ENCODE assay signal across 12 cellular contexts in the genomic region with DNA sequence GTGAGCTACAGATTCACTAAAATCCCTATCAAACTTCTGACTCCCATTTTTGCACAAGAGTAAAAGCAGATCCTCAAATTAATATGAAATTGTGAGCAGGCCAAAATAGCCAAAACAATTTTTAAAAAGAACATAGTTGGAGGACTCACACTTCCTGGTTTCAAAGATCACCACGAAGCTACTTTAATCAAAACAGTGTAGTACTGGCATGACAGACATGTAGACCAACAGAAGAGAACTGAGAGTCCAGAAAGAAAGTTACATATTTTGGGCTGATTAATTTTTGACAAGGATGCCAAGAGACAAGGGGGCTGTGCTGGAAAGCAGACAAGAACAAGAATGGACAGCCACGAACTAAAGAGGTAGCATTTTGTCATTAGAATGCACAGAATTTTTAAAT. TPM values are rescaled to one million over a fixed set of nuclear protein-coding genes. Genes with fewer than 3 reads are reported as not detected.
DNase-seq lines count a peak whose midpoint lies in the region; ATAC-seq, FAIRE-seq and TF ChIP-seq lines count a peak whose summit lies in the region.
"Had no signal": no experiment of that assay in that cellular context is flagged by ENCODE, and none has a peak within 500 bp of the region (broad histone marks: within the 10 kb centered on the region; RNA-seq: fewer than 3 reads in every experiment).

No MANE protein-coding gene starts in this region.

- peak overlapping the region; percentile 39 for H3K4me3 Mint-ChIP-seq in activated B cell treated with CpG ODN at 0.5 μM for 24 hours
- H3K4me3 Mint-ChIP-seq in naive thymus-derived CD4-positive, alpha-beta T cell, result peak overlapping the region in 8 of 10 donors; percentile 8 to 65 (median 40)

- POLR2A ChIA-PET in activated B cell treated with CpG ODN at 0.5 μM for 24 hours (lab: Charles Lee) (interaction anchor here (0.8 to 1.5 kb wide), 3 partner anchors 10 to 249 kb away, joined by 3 to 5 read pairs (median 5); a partner anchor contains a TSS), RWPE1 (lab: Yijun Ruan, JAX; ENCODE audit: low non-redundant PET) (no interaction called here)
- POLR2A ChIA-PET in naive thymus-derived CD4-positive, alpha-beta T cell (lab: Charles Lee), result interaction anchor here (1.1 kb wide), 1 partner anchor 14 kb away, joined by 4 read pairs; a partner anchor contains a TSS

- TF ChIP-seq CTCF in activated B cell treated with CpG ODN at 0.5 μM for 24 hours (IDR thresholded peaks at IDR 0.05), result no peak
- no peak for TF ChIP-seq CTCF in kidney (IDR thresholded peaks at IDR 0.05; ENCODE audit: borderline replicate concordance, extremely low read depth, insufficient read depth)
- TF ChIP-seq CTCF in RWPE1 (conservative IDR thresholded peaks at IDR 0.05; ENCODE audit: low read depth), result no peak

- H3K9me3 ChIP-seq in naive thymus-derived CD4-positive, alpha-beta T cell (ENCODE audit: control insufficient read depth in 2 of 3, low read length in 3 of 3), result no peaks in the 10 kb centered on the region
- H3K9me3 ChIP-seq in kidney (ENCODE audit: control insufficient read depth in 1 of 2, low read length in 2 of 2), result no peaks in the 10 kb centered on the region

- intact Hi-C loops in activated B cell treated with CpG ODN at 0.5 μM for 24 hours (cut with micrococcal nuclease), result loop anchor here (1.0 kb wide), 1 partner anchor 14 kb away; a partner anchor contains a TSS
- intact Hi-C loops in naive thymus-derived CD4-positive, alpha-beta T cell (cut with micrococcal nuclease), result no loop called here
- intact Hi-C loops in kidney (cut with DNase I), result no loop called here

- peak overlapping the region; percentile 48 for H3K27ac Mint-ChIP-seq in activated B cell treated with CpG ODN at 0.5 μM for 24 hours
- peak overlapping the region in 4 of 9 donors; percentile 3 to 40 (median 9) for H3K27ac Mint-ChIP-seq in naive thymus-derived CD4-positive, alpha-beta T cell

- H3K4me1 Mint-ChIP-seq in activated B cell treated with CpG ODN at 0.5 μM for 24 hours, result peaks cover 77% of the 10 kb centered on the region
- H3K4me1 Mint-ChIP-seq in naive thymus-derived CD4-positive, alpha-beta T cell, result peaks cover 22 to 96% (median 83%) of the 10 kb centered on the region in 7 donors

- H3K9ac ChIP-seq in kidney (ENCODE audit: low read length in 2 of 2), result no peak overlapping the region

- no peaks in the 10 kb centered on the region for H3K36me3 Mint-ChIP-seq in activated B cell treated with CpG ODN at 0.5 μM for 24 hours (ENCODE audit: low read depth)
- H3K36me3 Mint-ChIP-seq in naive thymus-derived CD4-positive, alpha-beta T cell, result peaks cover 0 to 6% (median 0%) of the 10 kb centered on the region in 5 donors

- CTCF ChIA-PET in activated B cell treated with CpG ODN at 0.5 μM for 24 hours (lab: Charles Lee), result interaction anchor here (1.4 to 4.6 kb wide), 2 partner anchors 12 to 24 kb away, joined by 5 to 23 read pairs; no protein-coding TSS in a partner anchor
- CTCF ChIA-PET in naive thymus-derived CD4-positive, alpha-beta T cell (lab: Charles Lee), result no interaction called here
- CTCF ChIA-PET in RWPE1 (lab: Yijun Ruan, JAX), result interaction anchor here (1.0 kb wide), 1 partner anchor 25 kb away, joined by 4 read pairs; no protein-coding TSS in a partner anchor

- no peaks in the 10 kb centered on the region for H3K9me3 Mint-ChIP-seq in activated B cell treated with CpG ODN at 0.5 μM for 24 hours
- no peaks in the 10 kb centered on the region for H3K9me3 Mint-ChIP-seq in naive thymus-derived CD4-positive, alpha-beta T cell

- no peaks in the 10 kb centered on the region for H3K36me3 ChIP-seq in naive thymus-derived CD4-positive, alpha-beta T cell (ENCODE audit: control insufficient read depth in 2 of 3, insufficient read depth in 3 of 3, low read length in 3 of 3)
- H3K36me3 ChIP-seq in kidney (ENCODE audit: control insufficient read depth in 1 of 2, insufficient read depth in 2 of 2, low read length in 2 of 2), result no peaks in the 10 kb centered on the region

- H3K27me3 ChIP-seq in naive thymus-derived CD4-positive, alpha-beta T cell (ENCODE audit: control insufficient read depth in 2 of 2, insufficient read depth in 2 of 2, low read length in 2 of 2), result no peaks in the 10 kb centered on the region

- FAIRE-seq in GM18507 (lab: Jason Lieb, UNC), result peak; percentile 90
- FAIRE-seq in H54 (lab: Jason Lieb, UNC), result peak; percentile 79
- FAIRE-seq in kidney (lab: Jason Lieb, UNC), result no peak
- FAIRE-seq: colon had no signal

- ATAC-seq in activated B cell treated with CpG ODN at 0.5 μM for 24 hours (ENCODE audit: low read depth), result peak; percentile 38
- ATAC-seq in naive thymus-derived CD4-positive, alpha-beta T cell, result no peak
- ATAC-seq in HG03439 (IDR thresholded peaks at IDR 0.05; ENCODE audit: unreplicated experiment), result no peak

- peaks cover 22 to 23% of the 10 kb centered on the region in 2 donors for H3K4me1 ChIP-seq in naive thymus-derived CD4-positive, alpha-beta T cell (ENCODE audit: control insufficient read depth in 2 of 2, insufficient read depth in 2 of 2, low read length in 2 of 2)
- peaks cover 11 to 29% of the 10 kb centered on the region in 2 donors for H3K4me1 ChIP-seq in kidney (ENCODE audit: control insufficient read depth in 1 of 2, insufficient read depth in 1 of 2, low read depth in 1 of 2, low read length in 2 of 2)

- H3K27ac ChIP-seq in naive thymus-derived CD4-positive, alpha-beta T cell (ENCODE audit: low read depth, low read length), result no peak overlapping the region
- H3K27ac ChIP-seq in kidney (ENCODE audit: low read depth in 2 of 2, low read length in 2 of 2), result peak overlapping the region in 1 of 2 donors; percentile 2
- H3K27ac ChIP-seq in RWPE1, result no peak overlapping the region
- H3K27ac ChIP-seq: VCaP had no signal

- no peak for TF ChIP-seq POLR2A in H54 (IDR thresholded peaks at IDR 0.05; ENCODE audit: low read depth, low read length)

- H3K27me3 Mint-ChIP-seq in activated B cell treated with CpG ODN at 0.5 μM for 24 hours, result no peaks in the 10 kb centered on the region
- H3K27me3 Mint-ChIP-seq in naive thymus-derived CD4-positive, alpha-beta T cell, result peaks cover 0 to 19% (median 0%) of the 10 kb centered on the region in 5 donors

- DNase-seq in GM18507 (ENCODE audit: extremely low spot score, insufficient read length, low read depth) (no peak), H54 (ENCODE audit: insufficient read length, low spot score) (no peak), activated B cell treated with CpG ODN at 0.5 μM for 24 hours (no peak), NCI-H1436 (lab: John Stamatoyannopoulos, UW) (no peak), kidney (no peak), RWPE1 (ENCODE audit: low spot score) (no peak)
- DNase-seq in naive thymus-derived CD4-positive, alpha-beta T cell, result no peak
- DNase-seq: DMS53 had no signal

- H3K4me3 ChIP-seq in naive thymus-derived CD4-positive, alpha-beta T cell (ENCODE audit: low read length), result no peak overlapping the region
- H3K4me3 ChIP-seq in kidney (ENCODE audit: low read length in 2 of 2), result no peak overlapping the region
- H3K4me3 ChIP-seq: lung had no signal

RNA-seq across cellular contexts. Expression of a gene that starts 14.2 kb away (rescaled TPM):
- total RNA-seq in activated B cell treated with CpG ODN at 0.5 μM for 24 hours (34.0 and 38.8 TPM in 2 replicates), kidney (50.9 TPM)
- 10 to 100 TPM; 10.7 to 53.5 (median 50.5) TPM for total RNA-seq in naive thymus-derived CD4-positive, alpha-beta T cell
- polyA plus RNA-seq in naive thymus-derived CD4-positive, alpha-beta T cell, result 10 to 100 TPM in 1 of 2 donors, 1 to 10 TPM in 1; 6.9 to 10.5 TPM
- 32.2 TPM for polyA plus RNA-seq in kidney (ENCODE audit: insufficient read depth, low read depth, low replicate concordance)
